In the genomic region with DNA sequence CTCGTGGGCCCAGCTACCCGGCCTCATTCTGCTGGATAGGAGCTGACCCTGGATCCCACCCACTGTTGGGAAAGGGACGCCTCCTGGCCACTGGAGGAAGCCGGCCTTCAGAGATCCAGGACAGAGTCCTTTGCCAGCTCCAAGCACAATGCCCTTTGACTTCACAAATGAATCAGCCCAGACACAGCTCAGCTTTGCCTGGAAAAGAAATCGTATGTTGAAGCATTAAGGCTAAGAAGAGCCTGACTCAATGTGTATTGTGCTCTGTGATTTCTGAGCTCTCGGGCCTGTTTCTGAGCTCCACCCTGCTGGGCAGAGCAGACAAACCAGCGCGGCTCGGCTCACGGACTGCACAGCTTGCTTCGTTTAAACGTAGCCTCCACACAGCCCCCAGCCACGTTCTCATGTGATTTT, we compare ENCODE assay signal across 19 cellular contexts.
DNase-seq lines count a peak whose midpoint lies in the region; ATAC-seq and TF ChIP-seq lines count a peak whose summit lies in the region.
"Had no signal": no experiment of that assay in that cellular context is flagged by ENCODE, and none has a peak within 500 bp of the region (broad histone marks: within the 10 kb centered on the region; RNA-seq: fewer than 3 reads in every experiment).

No MANE protein-coding gene starts in this region.

- H3K4me1 ChIP-seq in heart left ventricle, result peaks cover 0 to 17% (median 0%) of the 10 kb centered on the region in 12 donors
- peaks cover 0 to 24% (median 0%) of the 10 kb centered on the region in 3 donors for H3K4me1 ChIP-seq in esophagus squamous epithelium
- H3K4me1 ChIP-seq in vagina, result peaks cover 12% of the 10 kb centered on the region
- H3K4me1 ChIP-seq: thyroid gland had no signal

- no peak overlapping the region for H3K4me3 Mint-ChIP-seq in activated CD8-positive, alpha-beta T cell treated with anti-CD3 and anti-CD28 coated beads for 36 hours
- H3K4me3 Mint-ChIP-seq: activated CD4-positive, alpha-beta T cell treated with anti-CD3 and anti-CD28 coated beads, Interleukin-2, amount 10 ng/mL, durations not matched to agents 24 days and 14 days; activated naive CD4-positive, alpha-beta T cell treated with anti-CD3 and anti-CD28 coated beads, Interleukin-2, amount 10 ng/mL, durations not matched to agents 7 days and 5 days; CD8-positive, alpha-beta memory T cell; natural killer cell had no signal

- intact Hi-C loops in left cardiac atrium (cut with DNase I), result no loop called here
- intact Hi-C loops in heart left ventricle (cut with DNase I), result loop anchor here in 1 of 10 donors (10.0 kb wide), 1 partner anchor 223 kb away; no protein-coding TSS in a partner anchor
- intact Hi-C loops in esophagus squamous epithelium (cut with DNase I), result no loop called here
- intact Hi-C loops in vagina (cut with DNase I), result no loop called here
- intact Hi-C loops in activated CD8-positive, alpha-beta T cell treated with anti-CD3 and anti-CD28 coated beads for 36 hours (cut with micrococcal nuclease), result no loop called here

- H3K36me3 ChIP-seq in heart left ventricle, result no peaks in the 10 kb centered on the region
- no peaks in the 10 kb centered on the region for H3K36me3 ChIP-seq in esophagus squamous epithelium
- no peaks in the 10 kb centered on the region for H3K36me3 ChIP-seq in vagina
- H3K36me3 ChIP-seq: thyroid gland had no signal

- no peaks in the 10 kb centered on the region for H3K27me3 Mint-ChIP-seq in activated CD8-positive, alpha-beta T cell treated with anti-CD3 and anti-CD28 coated beads for 36 hours
- H3K27me3 Mint-ChIP-seq: activated CD4-positive, alpha-beta T cell treated with anti-CD3 and anti-CD28 coated beads, Interleukin-2, amount 10 ng/mL, durations not matched to agents 24 days and 14 days; activated naive CD4-positive, alpha-beta T cell treated with anti-CD3 and anti-CD28 coated beads, Interleukin-2, amount 10 ng/mL, durations not matched to agents 7 days and 5 days had no signal

- POLR2A ChIA-PET in activated CD8-positive, alpha-beta T cell treated with anti-CD3 and anti-CD28 coated beads for 36 hours (lab: Charles Lee), result no interaction called here

- peaks cover 10% of the 10 kb centered on the region for H3K9me3 Mint-ChIP-seq in activated CD8-positive, alpha-beta T cell treated with anti-CD3 and anti-CD28 coated beads for 36 hours
- H3K9me3 Mint-ChIP-seq: natural killer cell had no signal

- DNase-seq in left cardiac atrium, result peak; percentile 42
- no peak for DNase-seq in heart left ventricle
- DNase-seq in esophagus squamous epithelium (lab: John Stamatoyannopoulos, UW), result no peak
- DNase-seq in mucosa of gallbladder (ENCODE audit: low spot score), result peak; percentile 32
- no peak for DNase-seq in vagina (ENCODE audit: extremely low spot score in 2 of 2)
- DNase-seq in NCI-H526 treated with DMSO at 0.1 percent for 48 hours (lab: John Stamatoyannopoulos, UW), result no peak
- DNase-seq in stimulated activated CD4-positive, alpha-beta T cell treated with anti-CD3 and anti-CD28 coated beads, Interleukin-4, amount 100 ng/mL, for 24 hours, result no peak
- DNase-seq in activated CD8-positive, alpha-beta T cell treated with anti-CD3 and anti-CD28 coated beads for 36 hours, result no peak
- DNase-seq: activated CD4-positive, alpha-beta T cell treated with anti-CD3 and anti-CD28 coated beads, Interleukin-2, amount 10 ng/mL, durations not matched to agents 24 days and 14 days; activated naive CD4-positive, alpha-beta T cell treated with anti-CD3 and anti-CD28 coated beads, Interleukin-2, amount 10 ng/mL, durations not matched to agents 7 days and 5 days; CD8-positive, alpha-beta memory T cell; natural killer cell; NCI-H2081 treated with DMSO at 0.1 percent for 48 hours; NCI-H526; PC-9; stimulated activated CD4-positive, alpha-beta T cell treated with anti-CD3 and anti-CD28 coated beads, Interleukin-1b, Interleukin-23, amount 100 ng/mL, for 48 hours; thyroid gland had no signal

- no peak for TF ChIP-seq POLR2A in heart left ventricle (IDR thresholded peaks at IDR 0.05)
- TF ChIP-seq POLR2A in esophagus squamous epithelium (IDR thresholded peaks at IDR 0.05), result no peak
- TF ChIP-seq POLR2A in vagina (IDR thresholded peaks at IDR 0.05), result no peak

- TF ChIP-seq CTCF in heart left ventricle (IDR thresholded peaks at IDR 0.05), result no peak
- no peak for TF ChIP-seq CTCF in esophagus squamous epithelium (IDR thresholded peaks at IDR 0.05)
- TF ChIP-seq CTCF in vagina (IDR thresholded peaks at IDR 0.05), result no peak
- no peak for TF ChIP-seq CTCF in activated CD8-positive, alpha-beta T cell treated with anti-CD3 and anti-CD28 coated beads for 36 hours (IDR thresholded peaks at IDR 0.05)

- CTCF ChIA-PET in activated CD8-positive, alpha-beta T cell treated with anti-CD3 and anti-CD28 coated beads for 36 hours (lab: Charles Lee), result no interaction called here

- H3K27ac Mint-ChIP-seq in activated CD8-positive, alpha-beta T cell treated with anti-CD3 and anti-CD28 coated beads for 36 hours, result no peak overlapping the region
- H3K27ac Mint-ChIP-seq: activated CD4-positive, alpha-beta T cell treated with anti-CD3 and anti-CD28 coated beads, Interleukin-2, amount 10 ng/mL, durations not matched to agents 24 days and 14 days; activated naive CD4-positive, alpha-beta T cell treated with anti-CD3 and anti-CD28 coated beads, Interleukin-2, amount 10 ng/mL, durations not matched to agents 7 days and 5 days; CD8-positive, alpha-beta memory T cell; natural killer cell had no signal

- H3K27me3 ChIP-seq in heart left ventricle, result no peaks in the 10 kb centered on the region
- H3K27me3 ChIP-seq in esophagus squamous epithelium, result no peaks in the 10 kb centered on the region
- H3K27me3 ChIP-seq in vagina, result no peaks in the 10 kb centered on the region
- H3K27me3 ChIP-seq: thyroid gland had no signal

- no peaks in the 10 kb centered on the region for H3K4me1 Mint-ChIP-seq in activated CD8-positive, alpha-beta T cell treated with anti-CD3 and anti-CD28 coated beads for 36 hours (ENCODE audit: low read depth)
- H3K4me1 Mint-ChIP-seq: activated CD4-positive, alpha-beta T cell treated with anti-CD3 and anti-CD28 coated beads, Interleukin-2, amount 10 ng/mL, durations not matched to agents 24 days and 14 days; activated naive CD4-positive, alpha-beta T cell treated with anti-CD3 and anti-CD28 coated beads, Interleukin-2, amount 10 ng/mL, durations not matched to agents 7 days and 5 days; CD8-positive, alpha-beta memory T cell; natural killer cell had no signal

- H3K4me3 ChIP-seq in heart left ventricle (no peak overlapping the region), esophagus squamous epithelium (no peak overlapping the region), vagina (no peak overlapping the region)
- H3K4me3 ChIP-seq: PC-9, thyroid gland had no signal

- H3K27ac ChIP-seq in heart left ventricle (no peak overlapping the region), esophagus squamous epithelium (peak overlapping the region in 3 of 4 donors; percentile 27 to 65 (median 65)), vagina (peak overlapping the region; percentile 54)
- H3K27ac ChIP-seq: 22Rv1, PC-9, thyroid gland had no signal

- H3K9me3 ChIP-seq in heart left ventricle (peaks cover 0 to 10% (median 0%) of the 10 kb centered on the region in 12 donors), esophagus squamous epithelium (peaks cover 0 to 6% (median 0%) of the 10 kb centered on the region in 3 donors), vagina (no peaks in the 10 kb centered on the region)
- H3K9me3 ChIP-seq: thyroid gland had no signal

- ATAC-seq in left cardiac atrium (peak; percentile 35 to 63), heart left ventricle (no peak)
- no peak for ATAC-seq in activated CD8-positive, alpha-beta T cell treated with anti-CD3 and anti-CD28 coated beads for 36 hours
- ATAC-seq: natural killer cell, SK-N-SH treated with all-trans-retinoic acid at 6 μM for 48 hours had no signal

- H3K36me3 Mint-ChIP-seq in activated CD8-positive, alpha-beta T cell treated with anti-CD3 and anti-CD28 coated beads for 36 hours (ENCODE audit: low read depth), result no peaks in the 10 kb centered on the region
- H3K36me3 Mint-ChIP-seq: activated naive CD4-positive, alpha-beta T cell treated with anti-CD3 and anti-CD28 coated beads, Interleukin-2, amount 10 ng/mL, durations not matched to agents 7 days and 5 days; CD8-positive, alpha-beta memory T cell; natural killer cell had no signal

- WGBS in heart left ventricle, 4 donors, result 88 to 97% (median 92%) methylated on average over 13 of the region's 13 CpGs
- 63 to 85% methylated on average over 10 to 13 of the region's 13 CpGs for WGBS in esophagus squamous epithelium, 2 donors

Comparison
In these comparisons a context has a peak if more than half of its experiments do, and no peak if none do; other contexts are left out.
1. ATAC-seq: peak in left cardiac atrium (2 of 2); none in heart left ventricle (0 of 4) and activated CD8-positive, alpha-beta T cell treated with anti-CD3 and anti-CD28 coated beads for 36 hours (single experiment).
2. DNase-seq: peak in left cardiac atrium (single experiment) and mucosa of gallbladder (single experiment); none in heart left ventricle (0 of 5), esophagus squamous epithelium (single experiment), vagina (0 of 2), NCI-H526 treated with DMSO at 0.1 percent for 48 hours (single experiment), stimulated activated CD4-positive, alpha-beta T cell treated with anti-CD3 and anti-CD28 coated beads, Interleukin-4, amount 100 ng/mL, for 24 hours (single experiment) and activated CD8-positive, alpha-beta T cell treated with anti-CD3 and anti-CD28 coated beads for 36 hours (single experiment).
3. H3K27ac ChIP-seq: peak in esophagus squamous epithelium (3 of 4) and vagina (single experiment); none in heart left ventricle (0 of 12).